In genomic region chr7:135536160-135536559, GRCh38 we compare ENCODE assay signal across 14 cellular contexts. TPM values are rescaled to one million over a fixed set of nuclear protein-coding genes. Genes with fewer than 3 reads are reported as not detected.
DNase-seq lines count a peak whose midpoint lies in the region; ATAC-seq, FAIRE-seq and TF ChIP-seq lines count a peak whose summit lies in the region.
"Had no signal": no experiment of that assay in that cellular context is flagged by ENCODE, and none has a peak within 500 bp of the region (broad histone marks: within the 10 kb centered on the region; RNA-seq: fewer than 3 reads in every experiment).

No MANE protein-coding gene starts in this region.

- no peak overlapping the region for H3K9ac ChIP-seq in adipocyte (ENCODE audit: low read length)

- H3K9me3 ChIP-seq in HEK293 (ENCODE audit: control insufficient read depth, insufficient read depth, low read depth, low read length) (no peaks in the 10 kb centered on the region), adipocyte (ENCODE audit: control insufficient read depth, low read length) (no peaks in the 10 kb centered on the region)

- ATAC-seq in activated naive CD4-positive, alpha-beta T cell treated with anti-CD3 and anti-CD28 coated beads, Interleukin-2, amount 50 U/mL, for 72 hours = no peak
- ATAC-seq: activated T-cell treated with anti-CD3 and anti-CD28 coated beads, Interleukin-2, amount 50 U/mL, for 72 hours had no signal

- no peaks in the 10 kb centered on the region for H3K36me3 ChIP-seq in HEK293 (ENCODE audit: control insufficient read depth in 2 of 2, insufficient read depth in 1 of 2, low read length in 2 of 2)
- H3K36me3 ChIP-seq in adipocyte (ENCODE audit: control insufficient read depth, insufficient read depth, low read length, severe bottlenecking) = no peaks in the 10 kb centered on the region

- POLR2A ChIA-PET in HEK293 (lab: Yijun Ruan, JAX) = no interaction called here

- TF ChIP-seq CTCF in AG09309 (IDR thresholded peaks at IDR 0.05; ENCODE audit: control insufficient read depth, insufficient read depth, low read depth, low read length, missing control alignments) (no peak), HEK293 (tag by site-specific recombination; IDR thresholded peaks at IDR 0.05) (no peak), fibroblast of the aortic adventitia (IDR thresholded peaks at IDR 0.05; ENCODE audit: insufficient read depth, low read length) (no peak)

- H3K4me1 ChIP-seq in HEK293 (ENCODE audit: control insufficient read depth, insufficient read depth, low read length) = no peaks in the 10 kb centered on the region
- no peaks in the 10 kb centered on the region for H3K4me1 ChIP-seq in adipocyte (ENCODE audit: control insufficient read depth, insufficient read depth, low read length)

- no peaks in the 10 kb centered on the region for H3K36me3 Mint-ChIP-seq in activated naive CD4-positive, alpha-beta T cell treated with anti-CD3 and anti-CD28 coated beads, Interleukin-2, amount 50 U/mL, for 72 hours

- no peaks in the 10 kb centered on the region for H3K27me3 ChIP-seq in adipocyte (replicated peaks; ENCODE audit: control insufficient read depth, insufficient read depth, low read length)

- no peak for FAIRE-seq in HTR-8/SVneo (lab: Jason Lieb, UNC)
- FAIRE-seq: kidney, RCC 7860 had no signal

- no peak overlapping the region for H3K27ac Mint-ChIP-seq in activated naive CD4-positive, alpha-beta T cell treated with anti-CD3 and anti-CD28 coated beads, Interleukin-2, amount 50 U/mL, for 72 hours
- H3K27ac Mint-ChIP-seq: activated T-cell treated with anti-CD3 and anti-CD28 coated beads, Interleukin-2, amount 50 U/mL, for 72 hours had no signal

- H3K9me3 Mint-ChIP-seq in activated naive CD4-positive, alpha-beta T cell treated with anti-CD3 and anti-CD28 coated beads, Interleukin-2, amount 50 U/mL, for 72 hours = no peaks in the 10 kb centered on the region
- H3K9me3 Mint-ChIP-seq: activated T-cell treated with anti-CD3 and anti-CD28 coated beads, Interleukin-2, amount 50 U/mL, for 72 hours had no signal

- H3K27ac ChIP-seq in HEK293 (ENCODE audit: extremely low read depth, low read depth, low read length) = no peak overlapping the region

- CTCF ChIA-PET in HEK293 (lab: Yijun Ruan, JAX) = interaction anchor here (0.6 to 0.7 kb wide), 2 partner anchors 13 to 190 kb away, joined by 3 read pairs; no protein-coding TSS in a partner anchor

- no peak overlapping the region for H3K4me3 ChIP-seq in AG09309 (ENCODE audit: control insufficient read depth, low read depth, low read length)
- no peak overlapping the region for H3K4me3 ChIP-seq in HEK293 (ENCODE audit: low read depth, low read length)
- H3K4me3 ChIP-seq in adipocyte (ENCODE audit: low read length) = no peak overlapping the region
- H3K4me3 ChIP-seq in fibroblast of the aortic adventitia (ENCODE audit: low read depth, low read length) = no peak overlapping the region

- DNase-seq in AG09309 (ENCODE audit: low read depth) = peak; percentile 72
- peak; percentile 28 for DNase-seq in adipocyte (ENCODE audit: low read depth)
- DNase-seq in fibroblast of the aortic adventitia (ENCODE audit: low read depth) = peak; percentile 81
- DNase-seq in activated naive CD4-positive, alpha-beta T cell treated with anti-CD3 and anti-CD28 coated beads, Interleukin-2, amount 50 U/mL, for 72 hours (ENCODE audit: low spot score in 2 of 2) = no peak
- no peak for DNase-seq in HTR-8/SVneo (ENCODE audit: insufficient read length, low spot score)
- no peak for DNase-seq in globus pallidus (ENCODE audit: low spot score)
- no peak for DNase-seq in cerebellar nuclear complex (lab: John Stamatoyannopoulos, UW)
- DNase-seq: activated CD4-positive, alpha-beta T cell treated with anti-CD3 and anti-CD28 coated beads for 48 hours; activated T-cell treated with anti-CD3 and anti-CD28 coated beads, Interleukin-2, amount 50 U/mL, for 72 hours; kidney; NCI-H1417 treated with DMSO at 0.1 percent for 48 hours; NCI-H510A had no signal

TF ChIP-seq in HEK293, 187 proteins besides CTCF, POLR2A, EP300 and RAD21:
- TF ChIP-seq ZBTB10 (tag by site-specific recombination; IDR thresholded peaks at IDR 0.05) (no peak), SCRT2 (tag by site-specific recombination; IDR thresholded peaks at IDR 0.05) (peak; percentile 50; the same call in 1 of the 2 replicates), ZBTB6 (tag by site-specific recombination; IDR thresholded peaks at IDR 0.05) (peak; percentile 36; the same call in 1 of the 2 replicates), REPIN1 (tag by site-specific recombination; IDR thresholded peaks at IDR 0.05; ENCODE audit: low read depth) (no peak), ZNF140 (tag by site-specific recombination; IDR thresholded peaks at IDR 0.05) (no peak), ZNF600 (tag by site-specific recombination; IDR thresholded peaks at IDR 0.05) (no peak), ZNF221 (tag by site-specific recombination; IDR thresholded peaks at IDR 0.05; ENCODE audit: borderline replicate concordance) (no peak), ZNF560 (tag by site-specific recombination; IDR thresholded peaks at IDR 0.05; ENCODE audit: borderline replicate concordance) (no peak)
- TF ChIP-seq, protein P1, sequence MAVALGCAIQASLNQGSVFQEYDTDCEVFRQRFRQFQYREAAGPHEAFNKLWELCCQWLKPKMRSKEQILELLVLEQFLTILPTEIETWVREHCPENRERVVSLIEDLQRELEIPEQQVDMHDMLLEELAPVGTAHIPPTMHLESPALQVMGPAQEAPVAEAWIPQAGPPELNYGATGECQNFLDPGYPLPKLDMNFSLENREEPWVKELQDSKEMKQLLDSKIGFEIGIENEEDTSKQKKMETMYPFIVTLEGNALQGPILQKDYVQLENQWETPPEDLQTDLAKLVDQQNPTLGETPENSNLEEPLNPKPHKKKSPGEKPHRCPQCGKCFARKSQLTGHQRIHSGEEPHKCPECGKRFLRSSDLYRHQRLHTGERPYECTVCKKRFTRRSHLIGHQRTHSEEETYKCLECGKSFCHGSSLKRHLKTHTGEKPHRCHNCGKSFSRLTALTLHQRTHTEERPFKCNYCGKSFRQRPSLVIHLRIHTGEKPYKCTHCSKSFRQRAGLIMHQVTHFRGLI (tag by site-specific recombination; IDR thresholded peaks at IDR 0.05) = no peak

RNA-seq across cellular contexts. Expression of gene NUP205, which starts 21.6 kb away (rescaled TPM):
- total RNA-seq in fibroblast of the aortic adventitia (ENCODE audit: low replicate concordance) = 77.5 and 78.4 TPM in 2 replicates
- total RNA-seq in activated naive CD4-positive, alpha-beta T cell treated with anti-CD3 and anti-CD28 coated beads, Interleukin-2, amount 50 U/mL, for 72 hours = 100 to 1,000 TPM in 1 of 2 donors, 10 to 100 TPM in 1; 61.5 to 156 TPM

RNA-seq across cellular contexts. Expression of gene CNOT4, which starts 26.3 kb away (rescaled TPM):
- total RNA-seq in fibroblast of the aortic adventitia (ENCODE audit: low replicate concordance) = 7.1 and 21.1 TPM in 2 replicates
- total RNA-seq in activated naive CD4-positive, alpha-beta T cell treated with anti-CD3 and anti-CD28 coated beads, Interleukin-2, amount 50 U/mL, for 72 hours = 10 to 100 TPM; 21.7 to 25.4 TPM

Comparison
In these comparisons a context has a peak if more than half of its experiments do, and no peak if none do; other contexts are left out.
1. DNase-seq: peak in AG09309 (single experiment), adipocyte (single experiment) and fibroblast of the aortic adventitia (single experiment); none in activated naive CD4-positive, alpha-beta T cell treated with anti-CD3 and anti-CD28 coated beads, Interleukin-2, amount 50 U/mL, for 72 hours (0 of 2), HTR-8/SVneo (single experiment), globus pallidus (single experiment) and cerebellar nuclear complex (0 of 2).